Comparison of ENCODE assay signal across 1 cellular context in genomic region chr11:78350646-78351165, GRCh38.
TF ChIP-seq lines count a peak whose summit lies in the region.

No MANE protein-coding gene starts in this region.

TF ChIP-seq in K562, 482 proteins besides CTCF, POLR2A, EP300 and RAD21 (continued from another document):
- no peak for TF ChIP-seq RERE (CRISPR knock-in tag; IDR thresholded peaks at IDR 0.05; ENCODE audit: borderline replicate concordance)
- 0 out of 2 replicates have a peak, but pooled peaks have one; percentile 34 for TF ChIP-seq NFRKB (IDR thresholded peaks at IDR 0.05; ENCODE audit: low read depth)
- peak; percentile 52; the same call in 1 of the 2 replicates for TF ChIP-seq MYC (IDR thresholded peaks at IDR 0.05; ENCODE audit: low read depth, low read length)
- no peak for TF ChIP-seq MYC (CRISPR knock-in tag; IDR thresholded peaks at IDR 0.05; ENCODE audit: borderline replicate concordance, low read depth)
- TF ChIP-seq ZNF253 (CRISPR knock-in tag; conservative IDR thresholded peaks at IDR 0.05), result no peak
- no peak for TF ChIP-seq ATF4 (CRISPR knock-in tag; IDR thresholded peaks at IDR 0.05)
- 0 out of 2 replicates have a peak, but pooled peaks have one; percentile 19 for TF ChIP-seq HDAC2 (IDR thresholded peaks at IDR 0.05)
- no peak for TF ChIP-seq MBD2 (IDR thresholded peaks at IDR 0.05; ENCODE audit: borderline replicate concordance, low read depth)
- TF ChIP-seq LCOR (CRISPR knock-in tag; IDR thresholded peaks at IDR 0.05), result peak; percentile 73
- no peak for TF ChIP-seq NFXL1 (CRISPR knock-in tag; IDR thresholded peaks at IDR 0.05)
- no peak for TF ChIP-seq TBP (optimal IDR thresholded peaks at IDR 0.05; ENCODE audit: low read depth, low read length)
- no peak for TF ChIP-seq ELK3 (CRISPR knock-in tag; IDR thresholded peaks at IDR 0.05)
- TF ChIP-seq CCAR2 (IDR thresholded peaks at IDR 0.05; ENCODE audit: low read depth, low read length), result no peak
- peak; percentile 26; the same call in 1 of the 2 replicates for TF ChIP-seq DMBX1 (CRISPR knock-in tag; IDR thresholded peaks at IDR 0.05; ENCODE audit: borderline replicate concordance)
- TF ChIP-seq ZC3H8 (IDR thresholded peaks at IDR 0.05), result no peak
- TF ChIP-seq BRD4 (IDR thresholded peaks at IDR 0.05), result no peak
- TF ChIP-seq GMEB1 (CRISPR knock-in tag; IDR thresholded peaks at IDR 0.05), result no peak
- TF ChIP-seq ZNF263 (CRISPR knock-in tag; IDR thresholded peaks at IDR 0.05; ENCODE audit: borderline replicate concordance), result no peak
- no peak for TF ChIP-seq ZFP91 (CRISPR knock-in tag; IDR thresholded peaks at IDR 0.05)
- TF ChIP-seq HMG20A (CRISPR knock-in tag; conservative IDR thresholded peaks at IDR 0.05), result no peak
- no peak for TF ChIP-seq ZNF780A (CRISPR knock-in tag; IDR thresholded peaks at IDR 0.05)
- TF ChIP-seq MEIS2 (IDR thresholded peaks at IDR 0.05; ENCODE audit: partially characterized antibody), result no peak
- TF ChIP-seq PHB2 (IDR thresholded peaks at IDR 0.05; ENCODE audit: low read depth), result no peak
- TF ChIP-seq ZNF133 (CRISPR knock-in tag; IDR thresholded peaks at IDR 0.05), result no peak
- no peak for TF ChIP-seq ZNF274 (IDR thresholded peaks at IDR 0.05; ENCODE audit: borderline replicate concordance, low read depth, low read length)
- TF ChIP-seq ZNF57 (CRISPR knock-in tag; IDR thresholded peaks at IDR 0.05), result no peak
- TF ChIP-seq MYNN (IDR thresholded peaks at IDR 0.05), result no peak
- no peak for TF ChIP-seq MYNN (CRISPR knock-in tag; IDR thresholded peaks at IDR 0.05)
- no peak for TF ChIP-seq YBX1 (IDR thresholded peaks at IDR 0.05)
- TF ChIP-seq AFF4 (CRISPR knock-in tag; IDR thresholded peaks at IDR 0.05), result no peak
- TF ChIP-seq SETDB1 (IDR thresholded peaks at IDR 0.05; ENCODE audit: low read length), result no peak
- TF ChIP-seq MECOM (CRISPR knock-in tag; IDR thresholded peaks at IDR 0.05), result peak; percentile 42; the same call in 1 of the 2 replicates
- peak; percentile 71; the same call in 1 of the 2 replicates for TF ChIP-seq L3MBTL2 (IDR thresholded peaks at IDR 0.05)
- TF ChIP-seq SMARCB1 (IDR thresholded peaks at IDR 0.05; ENCODE audit: insufficient read length, low read depth), result no peak
- no peak for TF ChIP-seq ZFP1 (CRISPR knock-in tag; IDR thresholded peaks at IDR 0.05)
- TF ChIP-seq ZMIZ1 (IDR thresholded peaks at IDR 0.05; ENCODE audit: low read depth in 2 of 2, low read length in 2 of 2), result no peak
